In genomic region chr9:80932947-80933346, GRCh38 we compare ENCODE assay signal across 14 cellular contexts.
DNase-seq lines count a peak whose midpoint lies in the region; ATAC-seq and TF ChIP-seq lines count a peak whose summit lies in the region.
"Had no signal": no experiment of that assay in that cellular context is flagged by ENCODE, and none has a peak within 500 bp of the region (broad histone marks: within the 10 kb centered on the region; RNA-seq: fewer than 3 reads in every experiment).

No MANE protein-coding gene starts in this region.

- peak overlapping the region; percentile 37 for H3K27ac ChIP-seq in vagina
- no peak overlapping the region for H3K27ac ChIP-seq in lower lobe of right lung

- peak; percentile 64 for DNase-seq in inferior parietal cortex (ENCODE audit: extremely low spot score)
- no peak for DNase-seq in sciatic nerve (ENCODE audit: low spot score)
- DNase-seq in vagina (ENCODE audit: extremely low spot score in 2 of 2): no peak
- no peak for DNase-seq in NOMO-1 (lab: John Stamatoyannopoulos, UW; ENCODE audit: unreplicated experiment in 2 of 2)
- DNase-seq in lower lobe of right lung: no peak
- DNase-seq: C1 segment of cervical spinal cord; Caco-2; CD4-positive, alpha-beta memory T cell; DMS153; DND-41; GOT3; HFFc6 had no signal

- H3K36me3 ChIP-seq in vagina (no peaks in the 10 kb centered on the region), lower lobe of right lung (no peaks in the 10 kb centered on the region)
- H3K36me3 ChIP-seq: HAP-1 had no signal

- TF ChIP-seq POLR2A in vagina (IDR thresholded peaks at IDR 0.05): no peak

- TF ChIP-seq CTCF in vagina (IDR thresholded peaks at IDR 0.05) (no peak), lower lobe of right lung (IDR thresholded peaks at IDR 0.05) (no peak)

- H3K4me3 ChIP-seq in vagina: no peak overlapping the region
- no peak overlapping the region for H3K4me3 ChIP-seq in lower lobe of right lung
- H3K4me3 ChIP-seq: HAP-1 had no signal

- intact Hi-C loops in sciatic nerve (cut with DNase I) (no loop called here), vagina (cut with DNase I) (no loop called here), lower lobe of right lung (cut with DNase I) (no loop called here)

- H3K9me3 ChIP-seq in vagina (no peaks in the 10 kb centered on the region), lower lobe of right lung (no peaks in the 10 kb centered on the region)
- H3K9me3 ChIP-seq: Caco-2, HAP-1 had no signal

- no peaks in the 10 kb centered on the region for H3K27me3 ChIP-seq in vagina
- H3K27me3 ChIP-seq in lower lobe of right lung (ENCODE audit: low read depth): no peaks in the 10 kb centered on the region

- peaks cover 18% of the 10 kb centered on the region for H3K4me1 ChIP-seq in vagina
- H3K4me1 ChIP-seq in lower lobe of right lung: no peaks in the 10 kb centered on the region
- H3K4me1 ChIP-seq: Caco-2, HAP-1 had no signal

- ATAC-seq in sciatic nerve (peak; percentile 60), lower lobe of right lung (no peak), HG02840 (IDR thresholded peaks at IDR 0.05; ENCODE audit: low FRiP score, unreplicated experiment) (no peak)
